In the genomic region with DNA sequence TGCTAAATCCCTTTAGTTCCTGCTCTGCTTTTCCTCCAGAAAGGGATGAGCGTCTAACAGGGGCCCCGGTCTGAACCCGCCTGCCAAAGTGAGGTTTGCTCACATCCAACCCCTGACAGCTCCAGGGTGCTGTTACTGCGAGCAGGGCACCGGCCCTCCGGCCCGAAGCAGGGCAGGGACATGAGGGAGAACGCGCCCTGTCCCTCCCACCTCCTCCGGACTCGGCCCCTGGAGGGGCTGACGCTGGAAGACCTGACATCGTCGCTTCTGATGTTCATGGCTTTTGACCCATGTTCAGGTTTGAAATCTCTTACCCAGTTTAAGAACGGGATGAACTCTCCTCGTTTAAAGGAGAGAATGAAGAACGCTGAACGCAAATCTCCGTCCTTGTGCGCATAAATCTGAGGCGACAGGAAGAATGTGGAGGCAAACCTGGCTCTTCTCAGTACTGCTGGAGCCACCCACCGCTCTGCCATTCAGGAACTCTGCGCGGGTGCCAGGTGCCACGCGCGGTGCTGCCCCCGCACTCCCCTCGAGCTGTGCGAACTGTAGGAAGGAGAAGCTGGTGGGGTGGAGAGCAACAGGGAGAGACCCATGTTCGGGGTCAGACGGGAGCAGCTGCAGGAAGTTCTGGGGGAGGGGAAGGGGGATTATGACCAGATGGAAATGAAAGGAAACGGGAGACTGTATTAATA, we compare ENCODE assay signal across 8 cellular contexts. TPM values are rescaled to one million over a fixed set of nuclear protein-coding genes. Genes with fewer than 3 reads are reported as not detected.
DNase-seq lines count a peak whose midpoint lies in the region; ATAC-seq, FAIRE-seq and TF ChIP-seq lines count a peak whose summit lies in the region.

No MANE protein-coding gene starts in this region.

- POLR2A ChIA-PET in T-cell (lab: Charles Lee), result interaction anchor here in 1 of 2 donors (0.6 to 1.5 kb wide), 16 partner anchors 15 to 280 kb away, joined by 3 to 28 read pairs (median 4); a partner anchor contains a TSS

- TF ChIP-seq CTCF in fibroblast of pulmonary artery (IDR thresholded peaks at IDR 0.05; ENCODE audit: low read length, missing control alignments), result no peak
- no peak for TF ChIP-seq CTCF in neutrophil (IDR thresholded peaks at IDR 0.05)
- TF ChIP-seq CTCF in D721Med (IDR thresholded peaks at IDR 0.05; ENCODE audit: insufficient read depth, missing control alignments), result no peak

- TF ChIP-seq POLR2A in GM12891 (IDR thresholded peaks at IDR 0.05; ENCODE audit: low read depth, low read length), result peak; percentile 8; the same call in 1 of the 2 replicates

- CTCF ChIA-PET in T-cell (lab: Charles Lee), result interaction anchor here (0.6 to 1.9 kb wide), 18 partner anchors 14 to 282 kb away, joined by 3 to 27 read pairs (median 5); a partner anchor contains a TSS

- peaks cover 22% of the 10 kb centered on the region; the same call in 1 of the 2 replicates for H3K36me3 ChIP-seq in ACC112 (ENCODE audit: insufficient read depth, low read length)
- peaks cover 42% of the 10 kb centered on the region for H3K36me3 ChIP-seq in neutrophil

- H3K27me3 Mint-ChIP-seq in T-cell, result no peaks in the 10 kb centered on the region

- FAIRE-seq in GM12891 (lab: Jason Lieb, UNC) (peak; percentile 56), D721Med (lab: Jason Lieb, UNC) (no peak)

- H3K9me3 Mint-ChIP-seq in T-cell, result no peaks in the 10 kb centered on the region

- H2AFZ ChIP-seq in ACC112 (ENCODE audit: low read length, unreplicated experiment), result no peak overlapping the region

- H3K4me1 Mint-ChIP-seq in T-cell, result peaks cover 53 to 56% (median 54%) of the 10 kb centered on the region in 3 donors

- H3K9me3 ChIP-seq in neutrophil, result no peaks in the 10 kb centered on the region

- ATAC-seq in HG03159 (IDR thresholded peaks at IDR 0.05; ENCODE audit: unreplicated experiment) (peak; percentile 10), T-cell (replicated peaks in 1 of 4) (peak; percentile 4 to 16 (median 10))

- peak overlapping the region; percentile 91 to 97 for H3K27ac Mint-ChIP-seq in T-cell

- H3K4me3 Mint-ChIP-seq in T-cell, result peak overlapping the region; percentile 95 to 97 (median 97)

- H3K4me1 ChIP-seq in ACC112 (ENCODE audit: control insufficient read depth, insufficient read depth, low read length, unreplicated experiment) (peaks cover 46% of the 10 kb centered on the region), neutrophil (ENCODE audit: control insufficient read depth in 1 of 2, insufficient read depth in 1 of 2, low read depth in 1 of 2, low read length in 1 of 2) (peaks cover 37% of the 10 kb centered on the region in 2 experiments)

- no peaks in the 10 kb centered on the region for H3K27me3 ChIP-seq in ACC112 (ENCODE audit: insufficient read depth, low read length)
- H3K27me3 ChIP-seq in neutrophil, result no peaks in the 10 kb centered on the region

- peaks cover 67% of the 10 kb centered on the region for H3K79me2 ChIP-seq in ACC112 (ENCODE audit: control insufficient read depth, insufficient read depth, low read length, unreplicated experiment)

- H3K27ac ChIP-seq in ACC112 (ENCODE audit: low read depth, low read length), result peak overlapping the region; percentile 80
- H3K27ac ChIP-seq in neutrophil, result peak overlapping the region; percentile 81

- peak; percentile 46 for DNase-seq in GM12891 (ENCODE audit: insufficient read length, low spot score)
- no peak for DNase-seq in T-cell
- DNase-seq in fibroblast of pulmonary artery (ENCODE audit: low read depth), result peak; percentile 25
- no peak for DNase-seq in D721Med (ENCODE audit: insufficient read length, low spot score)
- no peak for DNase-seq in SHP77 treated with DMSO at 0.1 percent for 48 hours (lab: John Stamatoyannopoulos, UW)

- H3K36me3 Mint-ChIP-seq in T-cell, result peaks cover 42% of the 10 kb centered on the region

- H3K4me3 ChIP-seq in ACC112 (ENCODE audit: low read depth, low read length) (peak overlapping the region; percentile 86), fibroblast of pulmonary artery (replicated peaks; ENCODE audit: low read depth, low read length) (peak overlapping the region; percentile 65), neutrophil (ENCODE audit: low read depth in 1 of 2, low read length in 1 of 2) (peak overlapping the region; percentile 95 to 98)

TF ChIP-seq in GM12891, 5 proteins besides CTCF, POLR2A, EP300 and RAD21:
- 0 out of 2 replicates have a peak, but pooled peaks have one; percentile 10 for TF ChIP-seq POLR2AphosphoS5 (IDR thresholded peaks at IDR 0.05; ENCODE audit: low read depth, low read length)
- no peak for TF ChIP-seq POU2F2 (IDR thresholded peaks at IDR 0.05; ENCODE audit: low read depth, low read length)
- no peak for TF ChIP-seq TAF1 (IDR thresholded peaks at IDR 0.05; ENCODE audit: low read depth, low read length)
- TF ChIP-seq PAX5 (IDR thresholded peaks at IDR 0.05; ENCODE audit: insufficient read depth, low read length, severe bottlenecking), result no peak
- TF ChIP-seq SPI1 (IDR thresholded peaks at IDR 0.05; ENCODE audit: low read depth, low read length), result no peak

RNA-seq across cellular contexts. Expression of a gene that starts 0.8 kb away (rescaled TPM):
- polyA plus RNA-seq in GM12891 (2012; ENCODE audit: low read depth, missing spikeins), result 2,783 TPM
- 1,000 to 10,000 TPM; 1,908 to 2,187 (median 2,119) TPM for total RNA-seq in T-cell

RNA-seq across cellular contexts. Expression of a gene that starts 16.8 kb away (rescaled TPM):
- 13.0 TPM for polyA plus RNA-seq in GM12891 (2012; ENCODE audit: low read depth, missing spikeins)
- 10 to 100 TPM; 35.2 to 56.0 (median 42.9) TPM for total RNA-seq in T-cell

RNA-seq across cellular contexts. Expression of a gene that starts 27.2 kb away (rescaled TPM):
- 89.2 TPM for polyA plus RNA-seq in GM12891 (2012; ENCODE audit: low read depth, missing spikeins)
- total RNA-seq in T-cell, result 100 to 1,000 TPM; 151 to 185 (median 184) TPM

RNA-seq across cellular contexts. Expression of a gene that starts 27.9 kb away (rescaled TPM):
- polyA plus RNA-seq in GM12891 (2012; ENCODE audit: low read depth, missing spikeins), result 1.8 TPM
- 100 to 1,000 TPM; 267 to 636 (median 395) TPM for total RNA-seq in T-cell

RNA-seq across cellular contexts. Expression of a gene that starts 38.1 kb away (rescaled TPM):
- polyA plus RNA-seq in GM12891 (2012; ENCODE audit: low read depth, missing spikeins), result 38.5 TPM
- total RNA-seq in T-cell, result 100 to 1,000 TPM; 160 to 372 (median 328) TPM

Comparison
In these comparisons a context has a peak if more than half of its experiments do, and no peak if none do; other contexts are left out.
1. DNase-seq: peak in GM12891 (single experiment) and fibroblast of pulmonary artery (single experiment); none in T-cell (0 of 34), D721Med (single experiment) and SHP77 treated with DMSO at 0.1 percent for 48 hours (single experiment).
2. Peak in every context shown above with its lines, with median percentiles within 50 percentile points of each other: H3K4me3 ChIP-seq.